Comparison of ENCODE assay signal across 12 cellular contexts in the genomic region with DNA sequence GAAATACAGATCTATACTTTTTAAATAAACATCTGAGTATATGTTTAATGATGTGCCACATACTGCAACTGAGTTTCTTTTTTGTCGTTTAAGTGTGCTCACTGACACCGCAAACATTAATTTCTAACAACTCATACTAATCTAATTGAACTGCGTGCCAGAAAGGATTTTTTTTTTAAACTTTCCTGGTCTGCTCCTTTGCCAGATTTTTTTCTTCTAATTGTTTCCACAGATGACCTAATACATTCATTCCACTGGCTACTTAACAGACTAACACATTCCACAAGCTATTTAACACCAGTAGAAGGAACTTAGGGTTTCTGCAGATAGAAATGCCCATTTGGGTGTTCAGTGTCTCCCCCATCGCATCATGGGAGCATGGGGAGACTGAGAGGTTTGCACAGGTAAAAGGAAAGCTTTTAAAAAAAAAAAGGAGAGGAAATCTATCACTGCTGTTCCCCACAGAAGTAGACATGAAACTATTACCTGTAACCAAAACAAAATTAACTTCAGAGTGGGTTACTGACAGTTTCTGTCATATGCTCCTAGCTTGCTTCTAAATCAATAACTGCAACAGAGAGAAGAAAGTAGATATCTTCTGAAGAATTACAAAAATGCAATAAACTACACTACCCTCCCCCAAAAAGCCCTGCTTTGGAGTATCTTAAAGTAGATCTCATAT. TPM values are rescaled to one million over a fixed set of nuclear protein-coding genes. Genes with fewer than 3 reads are reported as not detected.
A peak's percentile ranks its signal among the peaks of the same experiment; 100 is the strongest.
DNase-seq lines count a peak whose midpoint lies in the region; ATAC-seq, FAIRE-seq and TF ChIP-seq lines count a peak whose summit lies in the region.
"Had no signal": no experiment of that assay in that cellular context is flagged by ENCODE, and none has a peak within 500 bp of the region (broad histone marks: within the 10 kb centered on the region; RNA-seq: fewer than 3 reads in every experiment).

No MANE protein-coding gene starts in this region.

- H3K4me3 ChIP-seq in AG10803 (ENCODE audit: low read length), result no peak overlapping the region

- no peak overlapping the region for H3K4me3 Mint-ChIP-seq in dendritic cell treated with granulocyte-macrophage colony-stimulating factor and Interleukin-4, amounts not matched to agents 40 ng/mL and 50 ng/mL, for 4 days
- no peak overlapping the region for H3K4me3 Mint-ChIP-seq in type B pancreatic cell

- peaks cover 33% of the 10 kb centered on the region for H3K36me3 Mint-ChIP-seq in dendritic cell treated with granulocyte-macrophage colony-stimulating factor and Interleukin-4, amounts not matched to agents 40 ng/mL and 50 ng/mL, for 4 days (ENCODE audit: low read depth)
- H3K36me3 Mint-ChIP-seq in type B pancreatic cell, result no peaks in the 10 kb centered on the region

- ATAC-seq in GM19397 (IDR thresholded peaks at IDR 0.05; ENCODE audit: unreplicated experiment) (peak; percentile 42), HG03378 (IDR thresholded peaks at IDR 0.05; ENCODE audit: unreplicated experiment) (peak; percentile 30)
- ATAC-seq: Right ventricle myocardium inferior had no signal

- intact Hi-C loops in dendritic cell treated with granulocyte-macrophage colony-stimulating factor and Interleukin-4, amounts not matched to agents 40 ng/mL and 50 ng/mL, for 4 days (cut with micrococcal nuclease), result no loop called here

- H3K27ac Mint-ChIP-seq in dendritic cell treated with granulocyte-macrophage colony-stimulating factor and Interleukin-4, amounts not matched to agents 40 ng/mL and 50 ng/mL, for 4 days, result peak overlapping the region; percentile 73
- H3K27ac Mint-ChIP-seq in type B pancreatic cell, result no peak overlapping the region

- H3K9me3 Mint-ChIP-seq in dendritic cell treated with granulocyte-macrophage colony-stimulating factor and Interleukin-4, amounts not matched to agents 40 ng/mL and 50 ng/mL, for 4 days, result no peaks in the 10 kb centered on the region
- H3K9me3 Mint-ChIP-seq in type B pancreatic cell, result no peaks in the 10 kb centered on the region

- peak; percentile 64 for DNase-seq in AG10803 (ENCODE audit: low read depth)
- no peak for DNase-seq in DMS114 treated with DMSO at 0.1 percent for 48 hours (lab: John Stamatoyannopoulos, UW; ENCODE audit: unreplicated experiment)
- no peak for DNase-seq in frontal cortex (ENCODE audit: low spot score in 2 of 2)
- DNase-seq in type B pancreatic cell (ENCODE audit: extremely low spot score, unreplicated experiment), result no peak
- DNase-seq in activated gamma-delta T cell treated with Interleukin-2 at 50 U/mL for 16 hours, result no peak
- DNase-seq: GOT3, hypothalamus, NCI-H1092 treated with DMSO at 0.1 percent for 48 hours had no signal

- no peak for FAIRE-seq in frontal cortex (lab: Jason Lieb, UNC)

- no peaks in the 10 kb centered on the region for H3K27me3 Mint-ChIP-seq in dendritic cell treated with granulocyte-macrophage colony-stimulating factor and Interleukin-4, amounts not matched to agents 40 ng/mL and 50 ng/mL, for 4 days
- no peaks in the 10 kb centered on the region for H3K27me3 Mint-ChIP-seq in type B pancreatic cell

- no peak for TF ChIP-seq CTCF in AG10803 (conservative IDR thresholded peaks at IDR 0.05; ENCODE audit: low read length)
- TF ChIP-seq CTCF in type B pancreatic cell (conservative IDR thresholded peaks at IDR 0.05), result no peak

- H3K4me1 Mint-ChIP-seq in dendritic cell treated with granulocyte-macrophage colony-stimulating factor and Interleukin-4, amounts not matched to agents 40 ng/mL and 50 ng/mL, for 4 days (ENCODE audit: low read depth), result peaks cover 36% of the 10 kb centered on the region
- no peaks in the 10 kb centered on the region for H3K4me1 Mint-ChIP-seq in type B pancreatic cell (ENCODE audit: unreplicated experiment)

RNA-seq across cellular contexts. Expression of a gene that starts 31.6 kb away (rescaled TPM):
- total RNA-seq in frontal cortex (13.5 TPM), type B pancreatic cell (ENCODE audit: low replicate concordance) (11.5 TPM in 2 replicates)
